ENCODE assay signal across 1 cellular context in genomic region chr6:41602864-41603608, GRCh38.
TF ChIP-seq lines count a peak whose summit lies in the region.

No MANE protein-coding gene starts in this region.

TF ChIP-seq in HepG2, 621 proteins besides CTCF, POLR2A, EP300 and RAD21 (continued from another document and continues in another):
- TF ChIP-seq HNF1A (IDR thresholded peaks at IDR 0.05; ENCODE audit: low read depth): no peak
- TF ChIP-seq HNF1A (CRISPR knock-in tag; IDR thresholded peaks at IDR 0.05; ENCODE audit: borderline replicate concordance): 0 out of 2 replicates have a peak, but pooled peaks have one; percentile 41
- no peak for TF ChIP-seq RERE (CRISPR knock-in tag; IDR thresholded peaks at IDR 0.05; ENCODE audit: low read depth)
- no peak for TF ChIP-seq MBD4 (IDR thresholded peaks at IDR 0.05; ENCODE audit: borderline replicate concordance, low read length)
- TF ChIP-seq PHF8 (CRISPR knock-in tag; IDR thresholded peaks at IDR 0.05): peak; percentile 29; the same call in 1 of the 2 replicates
- TF ChIP-seq TBX2 (CRISPR knock-in tag; IDR thresholded peaks at IDR 0.05; ENCODE audit: borderline replicate concordance): peak; percentile 19; the same call in 1 of the 2 replicates
- 0 out of 2 replicates have a peak, but pooled peaks have one; percentile 59 for TF ChIP-seq ZBTB25 (CRISPR knock-in tag; IDR thresholded peaks at IDR 0.05)
- 0 out of 2 replicates have a peak, but pooled peaks have one; percentile 41 for TF ChIP-seq RXRA (CRISPR knock-in tag; IDR thresholded peaks at IDR 0.05)
- peak; percentile 69; the same call in 1 of the 2 replicates for TF ChIP-seq ZFP91 (CRISPR knock-in tag; IDR thresholded peaks at IDR 0.05; ENCODE audit: borderline replicate concordance)
- TF ChIP-seq ZGPAT (CRISPR knock-in tag; IDR thresholded peaks at IDR 0.05): peak; percentile 58; the same call in 1 of the 2 replicates
- TF ChIP-seq ZNF614 (CRISPR knock-in tag; IDR thresholded peaks at IDR 0.05; ENCODE audit: borderline replicate concordance): peak; percentile 11; the same call in 1 of the 2 replicates
- TF ChIP-seq ERF (CRISPR knock-in tag; IDR thresholded peaks at IDR 0.05): peak; percentile 55; the same call in 1 of the 2 replicates
- TF ChIP-seq SOX6 (IDR thresholded peaks at IDR 0.05): no peak
- peak; percentile 22; the same call in 1 of the 2 replicates for TF ChIP-seq SOX6 (CRISPR knock-in tag; IDR thresholded peaks at IDR 0.05)
- TF ChIP-seq ZNF720 (CRISPR knock-in tag; IDR thresholded peaks at IDR 0.05): no peak
- peak; percentile 41; the same call in 1 of the 2 replicates for TF ChIP-seq SALL1 (CRISPR knock-in tag; IDR thresholded peaks at IDR 0.05)
- TF ChIP-seq TEAD3 (CRISPR knock-in tag; optimal IDR thresholded peaks at IDR 0.05; ENCODE audit: borderline replicate concordance): peak; percentile 70
- TF ChIP-seq ZNF512B (CRISPR knock-in tag; IDR thresholded peaks at IDR 0.05; ENCODE audit: borderline replicate concordance): peak; percentile 89; the same call in 1 of the 2 replicates
- TF ChIP-seq ZNF331 (CRISPR knock-in tag; IDR thresholded peaks at IDR 0.05): peak; percentile 79; the same call in 1 of the 2 replicates
- peak; percentile 23; the same call in 1 of the 2 replicates for TF ChIP-seq PAF1 (CRISPR knock-in tag; IDR thresholded peaks at IDR 0.05)
- peak; percentile 47; the same call in 1 of the 2 replicates for TF ChIP-seq KDM3A (CRISPR knock-in tag; IDR thresholded peaks at IDR 0.05; ENCODE audit: low read depth)
- TF ChIP-seq MTA3 (CRISPR knock-in tag; IDR thresholded peaks at IDR 0.05): no peak
- TF ChIP-seq PBX2 (CRISPR knock-in tag; IDR thresholded peaks at IDR 0.05): no peak
- TF ChIP-seq RNF219 (CRISPR knock-in tag; IDR thresholded peaks at IDR 0.05): peak; percentile 54; the same call in 1 of the 2 replicates
- peak; percentile 50; the same call in 1 of the 2 replicates for TF ChIP-seq THAP11 (CRISPR knock-in tag; IDR thresholded peaks at IDR 0.05)
- peak; percentile 95 for TF ChIP-seq STAG1 (CRISPR knock-in tag; IDR thresholded peaks at IDR 0.05)
- TF ChIP-seq ETV5 (CRISPR knock-in tag; IDR thresholded peaks at IDR 0.05; ENCODE audit: borderline replicate concordance): peak; percentile 50; the same call in 1 of the 2 replicates
- peak; percentile 35; the same call in 1 of the 2 replicates for TF ChIP-seq ZBTB26 (CRISPR knock-in tag; IDR thresholded peaks at IDR 0.05; ENCODE audit: borderline replicate concordance)
- 0 out of 2 replicates have a peak, but pooled peaks have one; percentile 60 for TF ChIP-seq FIP1L1 (IDR thresholded peaks at IDR 0.05; ENCODE audit: borderline replicate concordance, insufficient read depth, low read depth, low read length)
- TF ChIP-seq PPARG (CRISPR knock-in tag; conservative IDR thresholded peaks at IDR 0.05): 0 out of 2 replicates have a peak, but pooled peaks have one; percentile 33
- TF ChIP-seq PLSCR1 (CRISPR knock-in tag; IDR thresholded peaks at IDR 0.05; ENCODE audit: borderline replicate concordance): no peak
